In genomic region chr3:126930936-126931600, GRCh38 we compare ENCODE assay signal across 24 cellular contexts.
"Had no signal": no experiment of that assay in that cellular context is flagged by ENCODE, and none has a peak within 500 bp of the region (broad histone marks: within the 10 kb centered on the region; RNA-seq: fewer than 3 reads in every experiment).

No MANE protein-coding gene starts in this region.

- H3K9me3 ChIP-seq: heart left ventricle, stomach, uterus had no signal

- H3K4me3 Mint-ChIP-seq: activated B cell treated with CpG ODN at 0.5 μM for 24 hours; activated CD4-positive, alpha-beta T cell treated with anti-CD3 and anti-CD28 coated beads for 36 hours; activated T-cell treated with anti-CD3 and anti-CD28 coated beads, Interleukin-2, amount 50 U/mL, for 24 hours; activated T-helper 17 cell treated with anti-CD3 and anti-CD28 coated beads, Interleukin-2, amount 50 U/mL, for 72 hours; naive B cell; T-helper 1 cell treated with Interleukin-12 subunit alpha and Interleukin-12 subunit beta and Interleukin-4 antibody, amounts not matched to agents 30 μg/mL and 1 μg/mL, for 36 hours had no signal

- DNase-seq: activated B cell treated with CpG ODN at 0.5 μM for 24 hours; activated CD4-positive, alpha-beta T cell treated with anti-CD3 and anti-CD28 coated beads for 36 hours; activated CD4-positive, alpha-beta T cell treated with anti-CD3 and anti-CD28 coated beads, Interleukin-2, amount 50 U/mL, for 4 hours; activated CD8-positive, alpha-beta memory T cell treated with anti-CD3 and anti-CD28 coated beads for 24 hours; activated CD8-positive, alpha-beta memory T cell treated with anti-CD3 and anti-CD28 coated beads, Interleukin-2, amount 50 U/mL, for 4 hours; activated naive CD4-positive, alpha-beta T cell treated with Interleukin-2 at 50 U/mL for 16 hours; activated T-cell treated with anti-CD3 and anti-CD28 coated beads, Interleukin-2, amount 50 U/mL, for 24 hours; amygdala; cerebellar nuclear complex; cortex of kidney; islet precursor cell; left cardiac atrium; mesendoderm; naive B cell; retina; stimulated activated CD4-positive, alpha-beta T cell treated with anti-CD3 and anti-CD28 coated beads, Interleukin-1b, Interleukin-23, amount 100 ng/mL, for 48 hours; stomach; T1000; trophoblast cell; uterus had no signal

- H3K36me3 ChIP-seq: heart left ventricle, stomach, uterus had no signal

- H3K9me3 Mint-ChIP-seq: activated B cell treated with CpG ODN at 0.5 μM for 24 hours; activated T-cell treated with anti-CD3 and anti-CD28 coated beads, Interleukin-2, amount 50 U/mL, for 24 hours; activated T-helper 17 cell treated with anti-CD3 and anti-CD28 coated beads, Interleukin-2, amount 50 U/mL, for 72 hours; naive B cell; T-helper 1 cell treated with Interleukin-12 subunit alpha and Interleukin-12 subunit beta and Interleukin-4 antibody, amounts not matched to agents 30 μg/mL and 1 μg/mL, for 36 hours had no signal

- H3K4me3 ChIP-seq: heart left ventricle, stomach, uterus had no signal

- H3K27me3 Mint-ChIP-seq: activated CD4-positive, alpha-beta T cell treated with anti-CD3 and anti-CD28 coated beads for 36 hours; activated T-cell treated with anti-CD3 and anti-CD28 coated beads, Interleukin-2, amount 50 U/mL, for 24 hours; activated T-helper 17 cell treated with anti-CD3 and anti-CD28 coated beads, Interleukin-2, amount 50 U/mL, for 72 hours had no signal

- H3K27me3 ChIP-seq: stomach, uterus had no signal

- H3K27ac Mint-ChIP-seq: activated B cell treated with CpG ODN at 0.5 μM for 24 hours; activated CD4-positive, alpha-beta T cell treated with anti-CD3 and anti-CD28 coated beads for 36 hours; activated T-cell treated with anti-CD3 and anti-CD28 coated beads, Interleukin-2, amount 50 U/mL, for 24 hours; T-helper 1 cell treated with Interleukin-12 subunit alpha and Interleukin-12 subunit beta and Interleukin-4 antibody, amounts not matched to agents 30 μg/mL and 1 μg/mL, for 36 hours had no signal

- H3K4me1 Mint-ChIP-seq: activated B cell treated with CpG ODN at 0.5 μM for 24 hours; activated CD4-positive, alpha-beta T cell treated with anti-CD3 and anti-CD28 coated beads for 36 hours had no signal

- H3K27ac ChIP-seq: epithelial cell of prostate, stomach, uterus had no signal

- ATAC-seq: activated CD4-positive, alpha-beta T cell treated with anti-CD3 and anti-CD28 coated beads for 36 hours; activated T-helper 17 cell treated with anti-CD3 and anti-CD28 coated beads, Interleukin-2, amount 50 U/mL, for 72 hours; heart left ventricle; left cardiac atrium had no signal
